8 cellular contexts compared by ENCODE assay signal in genomic region chr2:207692206-207693065, GRCh38. TPM values are rescaled to one million over a fixed set of nuclear protein-coding genes. Genes with fewer than 3 reads are reported as not detected.
DNase-seq lines count a peak whose midpoint lies in the region; ATAC-seq, FAIRE-seq and TF ChIP-seq lines count a peak whose summit lies in the region.

No MANE protein-coding gene starts in this region.

- no peak overlapping the region for H3K9ac ChIP-seq in endothelial cell of umbilical vein (replicated peaks; ENCODE audit: extremely low read depth, insufficient read depth, low read length)

- H3K4me2 ChIP-seq in endothelial cell of umbilical vein (ENCODE audit: insufficient read depth, low read length) (peak overlapping the region; percentile 35), osteoblast (ENCODE audit: insufficient read depth, low read length) (no peak overlapping the region)

- intact Hi-C loops in endothelial cell of umbilical vein (cut with micrococcal nuclease): loop anchor here (1.0 to 2.0 kb wide), 3 partner anchors 19 to 65 kb away; partner anchors contain the start of gene CCNYL1

- CTCF ChIA-PET in endothelial cell of umbilical vein (lab: Charles Lee): interaction anchor here (0.6 to 4.9 kb wide), 22 partner anchors 8 to 562 kb away, joined by 3 to 79 read pairs (median 5); partner anchors contain the start of genes CCNYL1, IDH1 and METTL21A

- POLR2A ChIA-PET in endothelial cell of umbilical vein (lab: Charles Lee): interaction anchor here (1.9 kb wide), 1 partner anchor 19 kb away, joined by 7 read pairs; the partner anchor contains the start of gene CCNYL1

- H3K9me3 ChIP-seq in endothelial cell of umbilical vein (replicated peaks; ENCODE audit: control insufficient read depth, insufficient read depth, low read length): no peaks in the 10 kb centered on the region
- no peaks in the 10 kb centered on the region for H3K9me3 ChIP-seq in osteoblast (ENCODE audit: low read depth, low read length)

- DNase-seq in NCI-H345 (lab: John Stamatoyannopoulos, UW): peak; percentile 20
- no peak for DNase-seq in NCI-H345 treated with DMSO at 0.1 percent for 48 hours (lab: John Stamatoyannopoulos, UW; ENCODE audit: unreplicated experiment)
- DNase-seq in M059J (ENCODE audit: low read depth): peak; percentile 30
- DNase-seq in activated CD4-positive, alpha-beta T cell treated with anti-CD3 and anti-CD28 coated beads for 1 hour: peak; percentile 35
- DNase-seq in endothelial cell of umbilical vein (ENCODE audit: low read depth, low spot score): peak; percentile 61
- DNase-seq in osteoblast (ENCODE audit: insufficient read length, low spot score, missing footprints): no peak

- no TSS peak for BruUV-seq in endothelial cell of umbilical vein (replicated peaks; lab: Mats Ljungman, UMichigan)

- no peaks in the 10 kb centered on the region for H3K79me2 ChIP-seq in endothelial cell of umbilical vein (ENCODE audit: control insufficient read depth, insufficient read depth, low read length)
- H3K79me2 ChIP-seq in osteoblast (ENCODE audit: insufficient read depth, low read length): no peaks in the 10 kb centered on the region

- peaks cover 10% of the 10 kb centered on the region for H3K4me1 ChIP-seq in endothelial cell of umbilical vein (ENCODE audit: control insufficient read depth, extremely low read depth, insufficient read depth, low read length)
- peaks cover 13% of the 10 kb centered on the region for H3K4me1 ChIP-seq in osteoblast (ENCODE audit: insufficient read depth, low read length)

- TF ChIP-seq CTCF in endothelial cell of umbilical vein (IDR thresholded peaks at IDR 0.05; ENCODE audit: extremely low read depth in 1 of 2, insufficient read depth in 1 of 2, low read depth in 1 of 2, low read length in 2 of 2) (peak; percentile 56 to 63), osteoblast (IDR thresholded peaks at IDR 0.05; ENCODE audit: extremely low read depth, low read depth, low read length) (peak; percentile 41)

- FAIRE-seq in endothelial cell of umbilical vein (lab: Jason Lieb, UNC): peak; percentile 81

- H4K20me1 ChIP-seq in endothelial cell of umbilical vein (replicated peaks; ENCODE audit: control insufficient read depth, extremely low read depth, insufficient read depth, low read length) (no peaks in the 10 kb centered on the region), osteoblast (ENCODE audit: insufficient read depth, low read length) (no peaks in the 10 kb centered on the region)

- H3K27me3 ChIP-seq in endothelial cell of umbilical vein (ENCODE audit: control insufficient read depth in 2 of 2, insufficient read depth in 2 of 2, low read length in 2 of 2) (no peaks in the 10 kb centered on the region), osteoblast (ENCODE audit: insufficient read depth, low read length) (no peaks in the 10 kb centered on the region)

- dilution Hi-C loops in endothelial cell of umbilical vein (cut with MboI; ENCODE audit: extremely low pct_ligation_motif_present, low sequenced_read_pairs): no loop called here

- H2AFZ ChIP-seq in endothelial cell of umbilical vein (ENCODE audit: low read depth, low read length): no peak overlapping the region
- H2AFZ ChIP-seq in osteoblast (ENCODE audit: low read length): no peak overlapping the region

- H3K36me3 ChIP-seq in endothelial cell of umbilical vein (ENCODE audit: control insufficient read depth in 2 of 2, extremely low read depth in 1 of 2, insufficient read depth in 2 of 2, low read length in 2 of 2): no peaks in the 10 kb centered on the region
- no peaks in the 10 kb centered on the region for H3K36me3 ChIP-seq in osteoblast (ENCODE audit: insufficient read depth, low read length)

- TF ChIP-seq POLR2A in endothelial cell of umbilical vein (IDR thresholded peaks at IDR 0.05; ENCODE audit: low read depth, low read length): no peak

- H3K9me1 ChIP-seq in endothelial cell of umbilical vein (replicated peaks; ENCODE audit: control insufficient read depth, extremely low read depth, insufficient read depth, low read length): no peaks in the 10 kb centered on the region

- H3K4me3 ChIP-seq in endothelial cell of umbilical vein (replicated peaks in 1 of 3; ENCODE audit: insufficient read depth in 1 of 3, low read depth in 1 of 3, low read length in 3 of 3) (no peak overlapping the region), osteoblast (ENCODE audit: insufficient read depth, low read length) (no peak overlapping the region)

- no peak overlapping the region for H3K27ac ChIP-seq in endothelial cell of umbilical vein (ENCODE audit: insufficient read depth, low read depth, low read length)
- no peak overlapping the region for H3K27ac ChIP-seq in osteoblast (ENCODE audit: low read depth, low read length)

- no peak for ATAC-seq in HG03280 (IDR thresholded peaks at IDR 0.05; ENCODE audit: unreplicated experiment)
- ATAC-seq in GM21737 (IDR thresholded peaks at IDR 0.05; ENCODE audit: unreplicated experiment): no peak

TF ChIP-seq in endothelial cell of umbilical vein, 7 proteins besides CTCF, POLR2A, EP300 and RAD21:
- no peak for TF ChIP-seq JUN (IDR thresholded peaks at IDR 0.05; ENCODE audit: borderline replicate concordance, insufficient read depth, insufficient read length, low read depth)
- TF ChIP-seq GATA2 (IDR thresholded peaks at IDR 0.05; ENCODE audit: insufficient read depth, insufficient read length, low read depth, low read length): no peak
- no peak for TF ChIP-seq EZH2 (IDR thresholded peaks at IDR 0.05; ENCODE audit: borderline replicate concordance, low read depth, low read length, severe bottlenecking)
- no peak for TF ChIP-seq FOS (IDR thresholded peaks at IDR 0.05; ENCODE audit: borderline replicate concordance, insufficient read depth, low read length)
- no peak for TF ChIP-seq POLR2AphosphoS5 (IDR thresholded peaks at IDR 0.05; ENCODE audit: insufficient read depth, low read depth, low read length)
- no peak for TF ChIP-seq MAX (IDR thresholded peaks at IDR 0.05; ENCODE audit: insufficient read depth, insufficient read length)
- TF ChIP-seq MYC (IDR thresholded peaks at IDR 0.05; ENCODE audit: low read depth, low read length): no peak

RNA-seq across cellular contexts. Expression of gene CCNYL1, which starts 19.0 kb away (rescaled TPM):
- total RNA-seq in M059J (2014; rRNA removed; shearing (Covaris generic)): 7.9 and 14.5 TPM in 2 replicates
- 47.3 and 49.3 TPM in 2 replicates for total RNA-seq in endothelial cell of umbilical vein
- 11.3 and 15.2 TPM in 2 replicates for polyA plus RNA-seq in endothelial cell of umbilical vein
- polyA plus RNA-seq in endothelial cell of umbilical vein (2011; cell fraction: cytosol; rRNA removed): 22.6 and 23.0 TPM in 2 replicates
- polyA plus RNA-seq in endothelial cell of umbilical vein (2011; cell fraction: nucleus; rRNA removed): 31.2 and 34.4 TPM in 2 replicates
- 26.5 and 36.1 TPM in 2 replicates for polyA plus RNA-seq in endothelial cell of umbilical vein (2012)
- polyA minus RNA-seq in endothelial cell of umbilical vein: 16.9 and 17.1 TPM in 2 replicates
- 6.8 TPM for polyA minus RNA-seq in endothelial cell of umbilical vein (2011; cell fraction: cytosol; rRNA and poly(A)+ RNA removed)
- polyA minus RNA-seq in endothelial cell of umbilical vein (2011; cell fraction: nucleus; rRNA and poly(A)+ RNA removed): 15.4 and 17.5 TPM in 2 replicates
- 14.1 and 15.9 TPM in 2 replicates for total RNA-seq in osteoblast

Comparison
In these comparisons a context has a peak if more than half of its experiments do, and no peak if none do; other contexts are left out.
1. DNase-seq: peak in NCI-H345 (single experiment), M059J (single experiment), activated CD4-positive, alpha-beta T cell treated with anti-CD3 and anti-CD28 coated beads for 1 hour (single experiment) and endothelial cell of umbilical vein (single experiment); none in NCI-H345 treated with DMSO at 0.1 percent for 48 hours (single experiment) and osteoblast (single experiment).